15 cellular contexts compared by ENCODE assay signal in genomic region chr3:58627580-58627894, GRCh38. TPM values are rescaled to one million over a fixed set of nuclear protein-coding genes. Genes with fewer than 3 reads are reported as not detected.
DNase-seq lines count a peak whose midpoint lies in the region; ATAC-seq and TF ChIP-seq lines count a peak whose summit lies in the region.
"Had no signal": no experiment of that assay in that cellular context is flagged by ENCODE, and none has a peak within 500 bp of the region (broad histone marks: within the 10 kb centered on the region; RNA-seq: fewer than 3 reads in every experiment).

No MANE protein-coding gene starts in this region.

- TF ChIP-seq CTCF in type B pancreatic cell (conservative IDR thresholded peaks at IDR 0.05): no peak

- DNase-seq in DMS 273 (lab: John Stamatoyannopoulos, UW; ENCODE audit: unreplicated experiment) (peak; percentile 60), DMS 273 treated with DMSO at 0.1 percent for 48 hours (lab: John Stamatoyannopoulos, UW) (no peak), dermis blood vessel endothelial cell (peak; percentile 66), left lobe of liver (ENCODE audit: low spot score) (no peak), type B pancreatic cell (ENCODE audit: extremely low spot score, unreplicated experiment) (no peak), NCI-H2081 (lab: John Stamatoyannopoulos, UW) (no peak)
- DNase-seq: activated naive CD4-positive, alpha-beta T cell treated with anti-CD3 and anti-CD28 coated beads, Interleukin-2, amount 50 U/mL, for 16 hours; H7; NCI-H2171 treated with DMSO at 0.1 percent for 48 hours; stimulated activated CD4-positive, alpha-beta T cell treated with anti-CD3 and anti-CD28 coated beads, Interleukin-4, amount 100 ng/mL, for 4 hours had no signal

- no peak overlapping the region for H3K4me3 Mint-ChIP-seq in type B pancreatic cell
- H3K4me3 Mint-ChIP-seq: memory B cell had no signal

- peaks cover 8% of the 10 kb centered on the region for H3K27me3 Mint-ChIP-seq in type B pancreatic cell

- ATAC-seq in left lobe of liver (peak; percentile 13), HG03135 (IDR thresholded peaks at IDR 0.05; ENCODE audit: unreplicated experiment) (no peak), HG03108 (IDR thresholded peaks at IDR 0.05; ENCODE audit: unreplicated experiment) (no peak)
- ATAC-seq: K562 had no signal

- H3K36me3 Mint-ChIP-seq in type B pancreatic cell: no peaks in the 10 kb centered on the region
- H3K36me3 Mint-ChIP-seq: memory B cell had no signal

- peak overlapping the region; percentile 41 for H3K27ac Mint-ChIP-seq in type B pancreatic cell
- H3K27ac Mint-ChIP-seq: memory B cell had no signal

- H3K4me1 Mint-ChIP-seq in type B pancreatic cell (ENCODE audit: unreplicated experiment): peaks cover 18% of the 10 kb centered on the region
- H3K4me1 Mint-ChIP-seq: memory B cell had no signal

- no peaks in the 10 kb centered on the region for H3K9me3 Mint-ChIP-seq in type B pancreatic cell
- H3K9me3 Mint-ChIP-seq: memory B cell had no signal

RNA-seq across cellular contexts. Expression of gene FAM3D, which starts 39.0 kb away (rescaled TPM):
- total RNA-seq in dermis blood vessel endothelial cell (0.51 TPM in 1 of 2 replicates, not detected in the other), left lobe of liver (0.13 TPM), type B pancreatic cell (ENCODE audit: low replicate concordance) (7.4 and 7.6 TPM in 2 replicates)
- total RNA-seq: frontal cortex, H7, K562 had no signal

RNA-seq across cellular contexts. Expression of gene FAM107A, which starts 50.3 kb away (rescaled TPM):
- total RNA-seq in dermis blood vessel endothelial cell (2.9 and 9.3 TPM in 2 replicates), left lobe of liver (0.88 TPM), type B pancreatic cell (ENCODE audit: low replicate concordance) (2.9 and 4.5 TPM in 2 replicates)

Comparison
In these comparisons a context has a peak if more than half of its experiments do, and no peak if none do; other contexts are left out.
1. DNase-seq: peak in DMS 273 (single experiment) and dermis blood vessel endothelial cell (single experiment); none in DMS 273 treated with DMSO at 0.1 percent for 48 hours (single experiment), left lobe of liver (single experiment), type B pancreatic cell (single experiment) and NCI-H2081 (0 of 2).